Comparison of ENCODE assay signal across 8 cellular contexts in genomic region chr1:193058529-193059281, GRCh38. TPM values are rescaled to one million over a fixed set of nuclear protein-coding genes. Genes with fewer than 3 reads are reported as not detected.
DNase-seq lines count a peak whose midpoint lies in the region; ATAC-seq and TF ChIP-seq lines count a peak whose summit lies in the region.

No MANE protein-coding gene starts in this region.

- H3K4me1 Mint-ChIP-seq in activated B cell treated with CpG ODN at 0.5 μM for 24 hours, result peaks cover 49% of the 10 kb centered on the region

- intact Hi-C loops in activated B cell treated with CpG ODN at 0.5 μM for 24 hours (cut with micrococcal nuclease) (loop anchor here (1.0 to 10.0 kb wide), 9 partner anchors 12 to 1230 kb away; partner anchors contain the start of genes CDC73, GLRX2 and RGS1), lower leg skin (cut with DNase I; ENCODE audit: low total_unique reads) (no loop called here)

- H3K9me3 Mint-ChIP-seq in activated B cell treated with CpG ODN at 0.5 μM for 24 hours, result peaks cover 5% of the 10 kb centered on the region

- POLR2A ChIA-PET in activated B cell treated with CpG ODN at 0.5 μM for 24 hours (lab: Charles Lee), result interaction anchor here (0.6 to 2.9 kb wide), 11 partner anchors 9 to 450 kb away, joined by 3 to 50 read pairs (median 4); partner anchors contain the start of genes CDC73, GLRX2 and RGS2

- H3K4me3 Mint-ChIP-seq in activated B cell treated with CpG ODN at 0.5 μM for 24 hours, result peak overlapping the region; percentile 100

- CTCF ChIA-PET in activated B cell treated with CpG ODN at 0.5 μM for 24 hours (lab: Charles Lee), result interaction anchor here (0.6 to 1.8 kb wide), 10 partner anchors 12 to 584 kb away, joined by 3 to 8 read pairs (median 4); partner anchors contain the start of gene CDC73

- H3K27me3 Mint-ChIP-seq in activated B cell treated with CpG ODN at 0.5 μM for 24 hours, result no peaks in the 10 kb centered on the region

- no peak for TF ChIP-seq CTCF in activated B cell treated with CpG ODN at 0.5 μM for 24 hours (IDR thresholded peaks at IDR 0.05)
- no peak for TF ChIP-seq CTCF in lower leg skin (IDR thresholded peaks at IDR 0.05)

- peak overlapping the region; percentile 99 for H3K27ac Mint-ChIP-seq in activated B cell treated with CpG ODN at 0.5 μM for 24 hours

- H3K36me3 Mint-ChIP-seq in activated B cell treated with CpG ODN at 0.5 μM for 24 hours (ENCODE audit: low read depth), result peaks cover 20% of the 10 kb centered on the region

- H3K4me3 ChIP-seq in lower leg skin (ENCODE audit: low read depth, poor library complexity, severe bottlenecking), result peak overlapping the region; percentile 87

- DNase-seq in NCI-H146 (lab: John Stamatoyannopoulos, UW), result peak; percentile 70
- no peak for DNase-seq in NCI-H146 treated with DMSO at 0.1 percent for 48 hours (lab: John Stamatoyannopoulos, UW; ENCODE audit: unreplicated experiment)
- peak; percentile 60 for DNase-seq in NCI-H128 (lab: John Stamatoyannopoulos, UW; ENCODE audit: unreplicated experiment)
- peak; percentile 41 for DNase-seq in activated B cell treated with CpG ODN at 0.5 μM for 24 hours
- DNase-seq in cerebellum (ENCODE audit: low spot score), result peak; percentile 17
- DNase-seq in lower leg skin (ENCODE audit: low spot score in 2 of 2), result peak; percentile 31 to 87
- peak; percentile 42 for DNase-seq in stimulated activated CD8-positive, alpha-beta memory T cell treated with anti-CD3 and anti-CD28 coated beads, Interleukin-12 subunit alpha, Interleukin-12 subunit beta, amount 100 ng/mL, for 4 hours (ENCODE audit: low read depth)

- TF ChIP-seq POLR2A in lower leg skin (IDR thresholded peaks at IDR 0.05), result no peak

- 0 to 1% methylated on average over 35 to 37 of the region's 37 CpGs for WGBS in lower leg skin, 2 donors

- ATAC-seq in HG02623 (IDR thresholded peaks at IDR 0.05; ENCODE audit: unreplicated experiment) (peak; percentile 41), activated B cell treated with CpG ODN at 0.5 μM for 24 hours (ENCODE audit: low read depth) (peak; percentile 19)

RNA-seq across cellular contexts. Expression of gene UCHL5, which starts 0.5 kb away (rescaled TPM):
- total RNA-seq in activated B cell treated with CpG ODN at 0.5 μM for 24 hours (32.3 and 36.4 TPM in 2 replicates), cerebellum (38.8 TPM), lower leg skin (10 to 100 TPM; 25.5 to 57.9 (median 37.7) TPM)

RNA-seq across cellular contexts. Expression of gene RO60, which starts 0.7 kb away (rescaled TPM):
- total RNA-seq in activated B cell treated with CpG ODN at 0.5 μM for 24 hours (55.9 and 61.1 TPM in 2 replicates), cerebellum (205 TPM), lower leg skin (100 to 1,000 TPM in 1 of 4 donors, 10 to 100 TPM in 3; 40.3 to 106 (median 64.4) TPM)

RNA-seq across cellular contexts. Expression of gene GLRX2, which starts 46.5 kb away (rescaled TPM):
- total RNA-seq in activated B cell treated with CpG ODN at 0.5 μM for 24 hours (10.9 and 14.4 TPM in 2 replicates), cerebellum (6.8 TPM), lower leg skin (10 to 100 TPM in 1 of 4 donors, 1 to 10 TPM in 3; 5.6 to 11.0 (median 8.1) TPM)
